In genomic region chr15:85838655-85839054, GRCh38 we compare ENCODE assay signal across 17 cellular contexts.
"Had no signal": no experiment of that assay in that cellular context is flagged by ENCODE, and none has a peak within 500 bp of the region (broad histone marks: within the 10 kb centered on the region; RNA-seq: fewer than 3 reads in every experiment).

No MANE protein-coding gene starts in this region.

- H3K4me1 Mint-ChIP-seq: natural killer cell had no signal

- H3K4me3 ChIP-seq: left lung, sigmoid colon, SJSA1 had no signal

- H3K27ac Mint-ChIP-seq: activated naive CD4-positive, alpha-beta T cell treated with anti-CD3 and anti-CD28 coated beads, Interleukin-2, amount 50 U/mL, for 24 hours; natural killer cell; T-helper 17 cell; type B pancreatic cell had no signal

- H3K4me3 Mint-ChIP-seq: activated naive CD4-positive, alpha-beta T cell treated with anti-CD3 and anti-CD28 coated beads, Interleukin-2, amount 50 U/mL, for 24 hours; natural killer cell; T-helper 17 cell; type B pancreatic cell had no signal

- H3K36me3 Mint-ChIP-seq: activated naive CD4-positive, alpha-beta T cell treated with anti-CD3 and anti-CD28 coated beads, Interleukin-2, amount 50 U/mL, for 24 hours; natural killer cell; type B pancreatic cell had no signal

- H3K27me3 ChIP-seq: foreskin keratinocyte, left lung, SJSA1 had no signal

- H3K36me3 ChIP-seq: left lung, sigmoid colon, SJSA1 had no signal

- H2AFZ ChIP-seq: parathyroid adenoma had no signal

- DNase-seq: activated CD4-positive, alpha-beta T cell treated with anti-CD3 and anti-CD28 coated beads for 1 hour; activated gamma-delta T cell; foreskin keratinocyte; hippocampal formation; islet precursor cell; left lung; mammary epithelial cell; natural killer cell; sigmoid colon; stimulated activated CD8-positive, alpha-beta memory T cell treated with anti-CD3 and anti-CD28 coated beads, Interleukin-4, amount 100 ng/mL, for 48 hours; stimulated activated naive CD8-positive, alpha-beta T cell treated with anti-CD3 and anti-CD28 coated beads, Interleukin-15, Interleukin-2, amounts not matched to agents 100 U/mL and 50 U/mL, for 24 hours; T-helper 17 cell had no signal

- H3K27ac ChIP-seq: foreskin keratinocyte, left lung, parathyroid adenoma, sigmoid colon, SJSA1, VCaP had no signal

- H3K9me3 Mint-ChIP-seq: activated naive CD4-positive, alpha-beta T cell treated with anti-CD3 and anti-CD28 coated beads, Interleukin-2, amount 50 U/mL, for 24 hours; natural killer cell; type B pancreatic cell had no signal

- H3K79me2 ChIP-seq: parathyroid adenoma had no signal

- H3K9me3 ChIP-seq: left lung, sigmoid colon, SJSA1 had no signal

- H3K4me1 ChIP-seq: foreskin keratinocyte, parathyroid adenoma had no signal

- ATAC-seq: foreskin keratinocyte; left lung; natural killer cell; stimulated activated naive CD8-positive, alpha-beta T cell treated with anti-CD3 and anti-CD28 coated beads, Interleukin-15, Interleukin-2, amounts not matched to agents 100 U/mL and 50 U/mL, for 24 hours; T-helper 17 cell had no signal
